Comparison of ENCODE assay signal across 1 cellular context in the genomic region with DNA sequence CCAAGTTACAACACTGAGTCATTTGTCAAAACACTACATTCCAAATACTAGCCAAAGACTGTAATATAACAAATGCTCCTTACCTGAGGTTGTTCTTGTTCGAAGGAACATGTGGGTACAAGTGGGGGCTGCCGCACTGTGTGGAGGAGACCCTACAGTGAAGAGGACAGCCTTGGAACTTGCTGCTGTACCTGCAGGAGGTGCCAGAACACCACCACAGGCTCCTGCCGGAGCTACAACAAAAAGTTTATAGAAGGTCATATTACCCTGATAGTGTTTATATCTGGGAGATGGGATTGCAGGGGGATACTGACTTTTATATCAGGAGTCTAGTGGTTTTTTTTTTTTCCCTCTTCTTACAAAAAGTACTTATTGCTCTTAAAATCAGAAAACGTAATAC.
TF ChIP-seq lines count a peak whose summit lies in the region.

No MANE protein-coding gene starts in this region.

TF ChIP-seq in GM12878, 131 proteins besides CTCF, POLR2A, EP300 and RAD21:
- TF ChIP-seq MXI1 (IDR thresholded peaks at IDR 0.05; ENCODE audit: low read depth, low read length) (no peak), BHLHE40 (IDR thresholded peaks at IDR 0.05; ENCODE audit: borderline replicate concordance in 1 of 2, low read depth in 2 of 2, low read length in 1 of 2) (no peak), SPI1 (IDR thresholded peaks at IDR 0.05; ENCODE audit: borderline replicate concordance, insufficient read depth, low read depth, low read length) (no peak), TBL1XR1 (IDR thresholded peaks at IDR 0.05; ENCODE audit: low read depth, low read length) (no peak)
TF ChIP-seq in GM12878: peak in this region for 0.
